In genomic region chr5:86979801-86980510, GRCh38 we compare ENCODE assay signal across 9 cellular contexts.
DNase-seq lines count a peak whose midpoint lies in the region; ATAC-seq and FAIRE-seq lines count a peak whose summit lies in the region.
"Had no signal": no experiment of that assay in that cellular context is flagged by ENCODE, and none has a peak within 500 bp of the region (broad histone marks: within the 10 kb centered on the region; RNA-seq: fewer than 3 reads in every experiment).

No MANE protein-coding gene starts in this region.

- no peaks in the 10 kb centered on the region for H3K9me3 Mint-ChIP-seq in activated T-cell treated with anti-CD3 and anti-CD28 coated beads, Interleukin-2, amount 50 U/mL, for 4 hours
- H3K9me3 Mint-ChIP-seq: activated naive CD4-positive, alpha-beta T cell treated with anti-CD3 and anti-CD28 coated beads, Interleukin-2, amount 50 U/mL, for 24 hours had no signal

- no peaks in the 10 kb centered on the region for H3K36me3 Mint-ChIP-seq in activated T-cell treated with anti-CD3 and anti-CD28 coated beads, Interleukin-2, amount 50 U/mL, for 4 hours (ENCODE audit: insufficient read depth)
- H3K36me3 Mint-ChIP-seq: activated naive CD4-positive, alpha-beta T cell treated with anti-CD3 and anti-CD28 coated beads, Interleukin-2, amount 50 U/mL, for 24 hours had no signal

- no peaks in the 10 kb centered on the region for H3K36me3 ChIP-seq in skeletal muscle tissue (ENCODE audit: control insufficient read depth in 3 of 3, insufficient read depth in 3 of 3, low read length in 3 of 3)

- H3K4me1 ChIP-seq in skeletal muscle tissue (ENCODE audit: control insufficient read depth in 3 of 3, insufficient read depth in 3 of 3, low read length in 3 of 3): no peaks in the 10 kb centered on the region

- H3K4me3 Mint-ChIP-seq in activated T-cell treated with anti-CD3 and anti-CD28 coated beads, Interleukin-2, amount 50 U/mL, for 4 hours: no peak overlapping the region
- H3K4me3 Mint-ChIP-seq: activated naive CD4-positive, alpha-beta T cell treated with anti-CD3 and anti-CD28 coated beads, Interleukin-2, amount 50 U/mL, for 24 hours had no signal

- peaks cover 0 to 2% (median 0%) of the 10 kb centered on the region in 3 donors for H3K9me3 ChIP-seq in skeletal muscle tissue (ENCODE audit: control insufficient read depth in 3 of 3, low read length in 3 of 3)

- peak overlapping the region; percentile 22 for H3K27ac ChIP-seq in skeletal muscle tissue (ENCODE audit: low read depth, low read length)

- H3K4me3 ChIP-seq in skeletal muscle tissue (ENCODE audit: low read length in 3 of 3): no peak overlapping the region

- no peak for FAIRE-seq in frontal cortex (lab: Jason Lieb, UNC)

- no peak overlapping the region for H3K9ac ChIP-seq in skeletal muscle tissue (ENCODE audit: low read depth in 1 of 3, low read length in 3 of 3)

- DNase-seq in NCI-H460 (ENCODE audit: extremely low read depth, low read depth) (peak; percentile 38), fibroblast of gingiva (ENCODE audit: low read depth) (peak; percentile 56), frontal cortex (ENCODE audit: low spot score in 2 of 2) (no peak), NCI-H2081 (lab: John Stamatoyannopoulos, UW) (no peak), NCI-H1417 (lab: John Stamatoyannopoulos, UW) (no peak)
- DNase-seq in activated T-cell treated with anti-CD3 and anti-CD28 coated beads, Interleukin-2, amount 50 U/mL, for 4 hours: no peak

- H3K4me1 Mint-ChIP-seq in activated T-cell treated with anti-CD3 and anti-CD28 coated beads, Interleukin-2, amount 50 U/mL, for 4 hours (ENCODE audit: low read depth): no peaks in the 10 kb centered on the region
- H3K4me1 Mint-ChIP-seq: activated naive CD4-positive, alpha-beta T cell treated with anti-CD3 and anti-CD28 coated beads, Interleukin-2, amount 50 U/mL, for 24 hours had no signal

- H3K27me3 ChIP-seq in skeletal muscle tissue (ENCODE audit: control insufficient read depth in 3 of 3, insufficient read depth in 3 of 3, low read length in 3 of 3): no peaks in the 10 kb centered on the region

- peaks cover 4% of the 10 kb centered on the region for H3K27me3 Mint-ChIP-seq in activated T-cell treated with anti-CD3 and anti-CD28 coated beads, Interleukin-2, amount 50 U/mL, for 4 hours (ENCODE audit: low read depth)

- peak; percentile 78 for ATAC-seq in GM19351 (IDR thresholded peaks at IDR 0.05; ENCODE audit: unreplicated experiment)
- ATAC-seq in activated T-cell treated with anti-CD3 and anti-CD28 coated beads, Interleukin-2, amount 50 U/mL, for 4 hours: no peak

Comparison
In these comparisons a context has a peak if more than half of its experiments do, and no peak if none do; other contexts are left out.
1. DNase-seq: peak in NCI-H460 (single experiment) and fibroblast of gingiva (single experiment); none in frontal cortex (0 of 2), NCI-H2081 (0 of 2), activated T-cell treated with anti-CD3 and anti-CD28 coated beads, Interleukin-2, amount 50 U/mL, for 4 hours (single experiment) and NCI-H1417 (0 of 3).